20 cellular contexts compared by ENCODE assay signal in genomic region chr1:150141452-150141851, GRCh38.
"Had no signal": no experiment of that assay in that cellular context is flagged by ENCODE, and none has a peak within 500 bp of the region (broad histone marks: within the 10 kb centered on the region; RNA-seq: fewer than 3 reads in every experiment).

No MANE protein-coding gene starts in this region.

- H3K36me3 Mint-ChIP-seq: WTC11 had no signal

- H3K9me3 ChIP-seq: thoracic aorta, upper lobe of left lung had no signal

- ATAC-seq: activated CD8-positive, alpha-beta memory T cell treated with anti-CD3 and anti-CD28 coated beads, Interleukin-2, amount 10 ng/mL, durations not matched to agents 7 days and 5 days; WTC11 had no signal

- H3K36me3 ChIP-seq: thoracic aorta, upper lobe of left lung had no signal

- H3K27ac ChIP-seq: dorsolateral prefrontal cortex, epithelial cell of prostate, thoracic aorta, upper lobe of left lung had no signal

- H3K27me3 ChIP-seq: dorsolateral prefrontal cortex, upper lobe of left lung had no signal

- H3K27me3 Mint-ChIP-seq: activated CD4-positive, alpha-beta memory T cell treated with anti-CD3 and anti-CD28 coated beads, Interleukin-2, amount 10 ng/mL, durations not matched to agents 7 days and 5 days; activated CD8-positive, alpha-beta memory T cell treated with anti-CD3 and anti-CD28 coated beads, Interleukin-2, amount 10 ng/mL, durations not matched to agents 7 days and 5 days; activated naive CD8-positive, alpha-beta T cell treated with anti-CD3 and anti-CD28 coated beads, Interleukin-2, amount 10 ng/mL, durations not matched to agents 7 days and 5 days; brain had no signal

- H3K27ac Mint-ChIP-seq: activated CD4-positive, alpha-beta memory T cell treated with anti-CD3 and anti-CD28 coated beads, Interleukin-2, amount 10 ng/mL, durations not matched to agents 7 days and 5 days; activated CD8-positive, alpha-beta memory T cell treated with anti-CD3 and anti-CD28 coated beads, Interleukin-2, amount 10 ng/mL, durations not matched to agents 7 days and 5 days; activated naive CD8-positive, alpha-beta T cell treated with anti-CD3 and anti-CD28 coated beads, Interleukin-2, amount 10 ng/mL, durations not matched to agents 7 days and 5 days; brain; nephron progenitor cell; T-helper 2 cell treated with Interferon-gamma antibody and Interleukin-4, amounts not matched to agents 5 μg/mL and 100 μg/mL, for 36 hours; WTC11 had no signal

- H3K4me3 ChIP-seq: dorsolateral prefrontal cortex, thoracic aorta, upper lobe of left lung had no signal

- H3K4me3 Mint-ChIP-seq: activated CD4-positive, alpha-beta memory T cell treated with anti-CD3 and anti-CD28 coated beads, Interleukin-2, amount 10 ng/mL, durations not matched to agents 7 days and 5 days; activated CD8-positive, alpha-beta memory T cell treated with anti-CD3 and anti-CD28 coated beads, Interleukin-2, amount 10 ng/mL, durations not matched to agents 7 days and 5 days; activated naive CD8-positive, alpha-beta T cell treated with anti-CD3 and anti-CD28 coated beads, Interleukin-2, amount 10 ng/mL, durations not matched to agents 7 days and 5 days; nephron progenitor cell; T-helper 2 cell treated with Interferon-gamma antibody and Interleukin-4, amounts not matched to agents 5 μg/mL and 100 μg/mL, for 36 hours; WTC11 had no signal

- H3K9me3 Mint-ChIP-seq: activated CD4-positive, alpha-beta memory T cell treated with anti-CD3 and anti-CD28 coated beads, Interleukin-2, amount 10 ng/mL, durations not matched to agents 7 days and 5 days; activated naive CD8-positive, alpha-beta T cell treated with anti-CD3 and anti-CD28 coated beads, Interleukin-2, amount 10 ng/mL, durations not matched to agents 7 days and 5 days; brain; nephron progenitor cell; T-helper 2 cell treated with Interferon-gamma antibody and Interleukin-4, amounts not matched to agents 5 μg/mL and 100 μg/mL, for 36 hours; WTC11 had no signal

- DNase-seq: activated CD4-positive, alpha-beta memory T cell treated with anti-CD3 and anti-CD28 coated beads, Interleukin-2, amount 10 ng/mL, durations not matched to agents 7 days and 5 days; activated CD4-positive, alpha-beta T cell treated with anti-CD3 and anti-CD28 coated beads for 4 hours; activated CD8-positive, alpha-beta memory T cell treated with anti-CD3 and anti-CD28 coated beads, Interleukin-2, amount 10 ng/mL, durations not matched to agents 7 days and 5 days; activated naive CD4-positive, alpha-beta T cell; activated naive CD8-positive, alpha-beta T cell treated with anti-CD3 and anti-CD28 coated beads, Interleukin-2, amount 10 ng/mL, durations not matched to agents 7 days and 5 days; amygdala; caudate nucleus; dorsolateral prefrontal cortex; foreskin fibroblast; nephron progenitor cell; nucleus accumbens; posterior cingulate gyrus; retina; SW 1271; upper lobe of left lung had no signal
